ENCODE assay signal across 13 cellular contexts in the genomic region with DNA sequence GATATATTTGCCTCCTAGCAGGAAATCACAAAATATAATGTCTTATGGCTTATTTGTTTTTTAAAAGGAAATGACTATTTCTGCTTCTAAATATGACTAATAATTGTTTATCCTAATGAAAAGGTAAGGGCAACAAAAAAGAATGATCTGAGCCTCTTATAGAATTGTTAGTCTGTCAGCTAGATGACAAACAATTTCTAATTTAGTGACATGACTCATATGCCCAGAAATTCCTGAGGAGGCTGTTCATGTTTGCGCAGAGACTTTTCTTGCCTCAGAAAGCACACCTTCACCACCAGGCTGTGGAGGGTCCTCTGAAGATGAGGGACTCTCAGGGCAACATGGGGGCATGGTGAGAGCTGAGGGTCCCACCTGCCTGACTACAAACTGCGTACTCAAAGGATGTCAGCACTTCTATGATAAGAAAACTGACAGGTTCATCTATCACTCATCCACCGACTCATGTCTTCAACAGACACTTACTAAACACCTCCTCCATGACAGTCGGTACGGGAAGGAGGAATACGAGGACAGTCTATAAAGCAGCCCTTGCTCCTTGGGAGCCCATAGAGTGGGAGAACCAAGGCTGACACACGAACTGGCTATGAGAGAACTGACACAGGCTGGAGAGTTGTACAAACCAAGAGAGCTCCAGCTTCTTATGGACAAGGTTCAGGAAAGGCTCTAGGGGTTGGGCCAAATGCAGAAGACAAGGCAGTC.
DNase-seq lines count a peak whose midpoint lies in the region; ATAC-seq and TF ChIP-seq lines count a peak whose summit lies in the region.
"Had no signal": no experiment of that assay in that cellular context is flagged by ENCODE, and none has a peak within 500 bp of the region (broad histone marks: within the 10 kb centered on the region; RNA-seq: fewer than 3 reads in every experiment).

No MANE protein-coding gene starts in this region.

- peak; percentile 40 for DNase-seq in GM03348 (ENCODE audit: low spot score)
- DNase-seq in RWPE1 (ENCODE audit: low spot score): peak; percentile 59
- DNase-seq in fibroblast of peridontal ligament (ENCODE audit: extremely low read depth): peak; percentile 8
- DNase-seq in mucosa of gallbladder (ENCODE audit: low spot score): no peak
- DNase-seq in left lobe of liver (ENCODE audit: low spot score): no peak
- DNase-seq: adrenal gland; CD4-positive, alpha-beta memory T cell; OCI-M1; stimulated activated naive CD4-positive, alpha-beta T cell treated with Interleukin-2 at 50 U/mL for 16 hours had no signal

- H4K20me1 ChIP-seq in neural cell (ENCODE audit: insufficient read depth): no peaks in the 10 kb centered on the region

- no peak for TF ChIP-seq RAD21 in neural cell (conservative IDR thresholded peaks at IDR 0.05)

- no peak overlapping the region for H3K9ac ChIP-seq in neural cell (ENCODE audit: low read length)

- H3K9me3 ChIP-seq in neural cell (ENCODE audit: low read length): no peaks in the 10 kb centered on the region
- H3K9me3 ChIP-seq: adrenal gland, neutrophil had no signal

- H3K9me2 ChIP-seq in neural cell (ENCODE audit: insufficient read depth, low read length): no peaks in the 10 kb centered on the region

- CTCF ChIA-PET in RWPE1 (lab: Yijun Ruan, JAX): interaction anchor here (1.2 kb wide), 1 partner anchor 9 kb away, joined by 4 read pairs; no protein-coding TSS in a partner anchor

- POLR2A ChIA-PET in RWPE1 (lab: Yijun Ruan, JAX; ENCODE audit: low non-redundant PET): no interaction called here

- peak; percentile 26 for TF ChIP-seq EP300 in neural cell (conservative IDR thresholded peaks at IDR 0.05; ENCODE audit: poor library complexity, severe bottlenecking)

- TF ChIP-seq CTCF in RWPE1 (conservative IDR thresholded peaks at IDR 0.05; ENCODE audit: low read depth): no peak
- TF ChIP-seq CTCF in neural cell (IDR thresholded peaks at IDR 0.05; ENCODE audit: poor library complexity, severe bottlenecking): no peak

- no peaks in the 10 kb centered on the region for H3F3A ChIP-seq in neural cell (ENCODE audit: insufficient read depth, low read length, poor library complexity, severe bottlenecking)

- H3K4me3 ChIP-seq in neural cell (ENCODE audit: low read length): no peak overlapping the region
- H3K4me3 ChIP-seq: adrenal gland had no signal

- H3K27me3 ChIP-seq in neural cell (ENCODE audit: insufficient read depth, low read depth, low read length): no peaks in the 10 kb centered on the region
- H3K27me3 ChIP-seq: adrenal gland had no signal

- H3K4me2 ChIP-seq in neural cell (ENCODE audit: low read length): no peak overlapping the region

- no peak overlapping the region for H2AFZ ChIP-seq in neural cell (ENCODE audit: low read depth, low read length)

- no peaks in the 10 kb centered on the region for H3K79me2 ChIP-seq in neural cell (replicated peaks; ENCODE audit: insufficient read depth, low read length)

- no peaks in the 10 kb centered on the region for H3K36me3 ChIP-seq in neural cell (ENCODE audit: insufficient read depth, low read length)
- H3K36me3 ChIP-seq: adrenal gland, neutrophil had no signal

- H3K27ac ChIP-seq in RWPE1 (no peak overlapping the region), neural cell (ENCODE audit: low read length) (no peak overlapping the region)
- H3K27ac ChIP-seq: adrenal gland, neutrophil had no signal

- no peak for ATAC-seq in HG02840 (IDR thresholded peaks at IDR 0.05; ENCODE audit: low FRiP score, unreplicated experiment)
- no peak for ATAC-seq in left lobe of liver
- no peak for ATAC-seq in GM19397 (IDR thresholded peaks at IDR 0.05; ENCODE audit: unreplicated experiment)

TF ChIP-seq in neural cell, 6 proteins besides CTCF, POLR2A, EP300 and RAD21:
- TF ChIP-seq POLR2AphosphoS5 (IDR thresholded peaks at IDR 0.05) (no peak), SMC3 (conservative IDR thresholded peaks at IDR 0.05; ENCODE audit: poor library complexity) (no peak), EZH2 (IDR thresholded peaks at IDR 0.05; ENCODE audit: borderline replicate concordance, insufficient read depth, low read length, poor library complexity, severe bottlenecking) (no peak), TAF1 (IDR thresholded peaks at IDR 0.05; ENCODE audit: low read depth) (no peak), MXI1 (conservative IDR thresholded peaks at IDR 0.05; ENCODE audit: poor library complexity, severe bottlenecking) (no peak)
- TF ChIP-seq, protein P1, sequence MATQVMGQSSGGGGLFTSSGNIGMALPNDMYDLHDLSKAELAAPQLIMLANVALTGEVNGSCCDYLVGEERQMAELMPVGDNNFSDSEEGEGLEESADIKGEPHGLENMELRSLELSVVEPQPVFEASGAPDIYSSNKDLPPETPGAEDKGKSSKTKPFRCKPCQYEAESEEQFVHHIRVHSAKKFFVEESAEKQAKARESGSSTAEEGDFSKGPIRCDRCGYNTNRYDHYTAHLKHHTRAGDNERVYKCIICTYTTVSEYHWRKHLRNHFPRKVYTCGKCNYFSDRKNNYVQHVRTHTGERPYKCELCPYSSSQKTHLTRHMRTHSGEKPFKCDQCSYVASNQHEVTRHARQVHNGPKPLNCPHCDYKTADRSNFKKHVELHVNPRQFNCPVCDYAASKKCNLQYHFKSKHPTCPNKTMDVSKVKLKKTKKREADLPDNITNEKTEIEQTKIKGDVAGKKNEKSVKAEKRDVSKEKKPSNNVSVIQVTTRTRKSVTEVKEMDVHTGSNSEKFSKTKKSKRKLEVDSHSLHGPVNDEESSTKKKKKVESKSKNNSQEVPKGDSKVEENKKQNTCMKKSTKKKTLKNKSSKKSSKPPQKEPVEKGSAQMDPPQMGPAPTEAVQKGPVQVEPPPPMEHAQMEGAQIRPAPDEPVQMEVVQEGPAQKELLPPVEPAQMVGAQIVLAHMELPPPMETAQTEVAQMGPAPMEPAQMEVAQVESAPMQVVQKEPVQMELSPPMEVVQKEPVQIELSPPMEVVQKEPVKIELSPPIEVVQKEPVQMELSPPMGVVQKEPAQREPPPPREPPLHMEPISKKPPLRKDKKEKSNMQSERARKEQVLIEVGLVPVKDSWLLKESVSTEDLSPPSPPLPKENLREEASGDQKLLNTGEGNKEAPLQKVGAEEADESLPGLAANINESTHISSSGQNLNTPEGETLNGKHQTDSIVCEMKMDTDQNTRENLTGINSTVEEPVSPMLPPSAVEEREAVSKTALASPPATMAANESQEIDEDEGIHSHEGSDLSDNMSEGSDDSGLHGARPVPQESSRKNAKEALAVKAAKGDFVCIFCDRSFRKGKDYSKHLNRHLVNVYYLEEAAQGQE (IDR thresholded peaks at IDR 0.05; ENCODE audit: borderline replicate concordance): no peak

Comparison
In these comparisons a context has a peak if more than half of its experiments do, and no peak if none do; other contexts are left out.
1. DNase-seq: peak in GM03348 (single experiment), RWPE1 (single experiment) and fibroblast of peridontal ligament (single experiment); none in mucosa of gallbladder (single experiment) and left lobe of liver (single experiment).